In genomic region chr16:67966549-67967182, GRCh38 we compare ENCODE assay signal across 1 cellular context.
TF ChIP-seq lines count a peak whose summit lies in the region.

No MANE protein-coding gene starts in this region.

TF ChIP-seq in HepG2, 621 proteins besides CTCF, POLR2A, EP300 and RAD21 (continued from another document and continues in another):
- no peak for TF ChIP-seq ATF2 (CRISPR knock-in tag; IDR thresholded peaks at IDR 0.05)
- TF ChIP-seq ZNF260 (CRISPR knock-in tag; IDR thresholded peaks at IDR 0.05; ENCODE audit: borderline replicate concordance, low read depth): no peak
- no peak for TF ChIP-seq NR0B2 (CRISPR knock-in tag; IDR thresholded peaks at IDR 0.05)
- no peak for TF ChIP-seq AGO1 (IDR thresholded peaks at IDR 0.05; ENCODE audit: low read depth, low read length, poor library complexity, severe bottlenecking)
- no peak for TF ChIP-seq ZNF24 (IDR thresholded peaks at IDR 0.05)
- TF ChIP-seq IKZF5 (CRISPR knock-in tag; IDR thresholded peaks at IDR 0.05): peak; percentile 38; the same call in 1 of the 2 replicates
- no peak for TF ChIP-seq ZNF367 (CRISPR knock-in tag; IDR thresholded peaks at IDR 0.05; ENCODE audit: borderline replicate concordance)
- TF ChIP-seq REST (IDR thresholded peaks at IDR 0.05; ENCODE audit: borderline replicate concordance in 1 of 2, low read depth in 1 of 2, low read length in 2 of 2): no peak
- no peak; the same call in 1 of the 2 replicates for TF ChIP-seq FOXO1 (CRISPR knock-in tag; IDR thresholded peaks at IDR 0.05)
- no peak for TF ChIP-seq SMAD3 (CRISPR knock-in tag; IDR thresholded peaks at IDR 0.05)
- no peak for TF ChIP-seq ZNF598 (CRISPR knock-in tag; IDR thresholded peaks at IDR 0.05; ENCODE audit: borderline replicate concordance)
- TF ChIP-seq JUNB (CRISPR knock-in tag; IDR thresholded peaks at IDR 0.05; ENCODE audit: borderline replicate concordance): no peak
- TF ChIP-seq KAT8 (CRISPR knock-in tag; IDR thresholded peaks at IDR 0.05): no peak
- TF ChIP-seq, protein P1, sequence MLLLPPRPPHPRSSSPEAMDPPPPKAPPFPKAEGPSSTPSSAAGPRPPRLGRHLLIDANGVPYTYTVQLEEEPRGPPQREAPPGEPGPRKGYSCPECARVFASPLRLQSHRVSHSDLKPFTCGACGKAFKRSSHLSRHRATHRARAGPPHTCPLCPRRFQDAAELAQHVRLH (CRISPR knock-in tag; IDR thresholded peaks at IDR 0.05; ENCODE audit: borderline replicate concordance, low read depth): no peak
- TF ChIP-seq ZSCAN9 (CRISPR knock-in tag; IDR thresholded peaks at IDR 0.05; ENCODE audit: borderline replicate concordance): no peak
- TF ChIP-seq DNMT1 (CRISPR knock-in tag; IDR thresholded peaks at IDR 0.05): no peak; the same call in 1 of the 2 replicates
- no peak for TF ChIP-seq ELF4 (CRISPR knock-in tag; IDR thresholded peaks at IDR 0.05; ENCODE audit: borderline replicate concordance)
- TF ChIP-seq CENPT (CRISPR knock-in tag; IDR thresholded peaks at IDR 0.05; ENCODE audit: low read depth): no peak; the same call in 1 of the 2 replicates
- no peak for TF ChIP-seq ZNF138 (CRISPR knock-in tag; IDR thresholded peaks at IDR 0.05; ENCODE audit: low read depth)
- TF ChIP-seq ARNTL (CRISPR knock-in tag; IDR thresholded peaks at IDR 0.05): 0 out of 2 replicates have a peak, but pooled peaks have one; percentile 49
- peak; percentile 44; the same call in 1 of the 2 replicates for TF ChIP-seq NFKB2 (CRISPR knock-in tag; IDR thresholded peaks at IDR 0.05; ENCODE audit: borderline replicate concordance)
- TF ChIP-seq ZFP41 (CRISPR knock-in tag; IDR thresholded peaks at IDR 0.05; ENCODE audit: borderline replicate concordance): no peak
- TF ChIP-seq, protein P2, sequence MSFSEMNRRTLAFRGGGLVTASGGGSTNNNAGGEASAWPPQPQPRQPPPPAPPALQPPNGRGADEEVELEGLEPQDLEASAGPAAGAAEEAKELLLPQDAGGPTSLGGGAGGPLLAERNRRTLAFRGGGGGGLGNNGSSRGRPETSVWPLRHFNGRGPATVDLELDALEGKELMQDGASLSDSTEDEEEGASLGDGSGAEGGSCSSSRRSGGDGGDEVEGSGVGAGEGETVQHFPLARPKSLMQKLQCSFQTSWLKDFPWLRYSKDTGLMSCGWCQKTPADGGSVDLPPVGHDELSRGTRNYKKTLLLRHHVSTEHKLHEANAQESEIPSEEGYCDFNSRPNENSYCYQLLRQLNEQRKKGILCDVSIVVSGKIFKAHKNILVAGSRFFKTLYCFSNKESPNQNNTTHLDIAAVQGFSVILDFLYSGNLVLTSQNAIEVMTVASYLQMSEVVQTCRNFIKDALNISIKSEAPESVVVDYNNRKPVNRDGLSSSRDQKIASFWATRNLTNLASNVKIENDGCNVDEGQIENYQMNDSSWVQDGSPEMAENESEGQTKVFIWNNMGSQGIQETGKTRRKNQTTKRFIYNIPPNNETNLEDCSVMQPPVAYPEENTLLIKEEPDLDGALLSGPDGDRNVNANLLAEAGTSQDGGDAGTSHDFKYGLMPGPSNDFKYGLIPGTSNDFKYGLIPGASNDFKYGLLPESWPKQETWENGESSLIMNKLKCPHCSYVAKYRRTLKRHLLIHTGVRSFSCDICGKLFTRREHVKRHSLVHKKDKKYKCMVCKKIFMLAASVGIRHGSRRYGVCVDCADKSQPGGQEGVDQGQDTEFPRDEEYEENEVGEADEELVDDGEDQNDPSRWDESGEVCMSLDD (CRISPR knock-in tag; IDR thresholded peaks at IDR 0.05; ENCODE audit: borderline replicate concordance): no peak
- no peak for TF ChIP-seq ZKSCAN1 (IDR thresholded peaks at IDR 0.05; ENCODE audit: low read length)
- no peak for TF ChIP-seq MIXL1 (CRISPR knock-in tag; IDR thresholded peaks at IDR 0.05)
- no peak for TF ChIP-seq ZNF282 (IDR thresholded peaks at IDR 0.05; ENCODE audit: partially characterized antibody)
- TF ChIP-seq JARID2 (CRISPR knock-in tag; IDR thresholded peaks at IDR 0.05; ENCODE audit: insufficient replicate concordance): no peak
- TF ChIP-seq ZBTB25 (CRISPR knock-in tag; IDR thresholded peaks at IDR 0.05): no peak
- TF ChIP-seq, protein P3, sequence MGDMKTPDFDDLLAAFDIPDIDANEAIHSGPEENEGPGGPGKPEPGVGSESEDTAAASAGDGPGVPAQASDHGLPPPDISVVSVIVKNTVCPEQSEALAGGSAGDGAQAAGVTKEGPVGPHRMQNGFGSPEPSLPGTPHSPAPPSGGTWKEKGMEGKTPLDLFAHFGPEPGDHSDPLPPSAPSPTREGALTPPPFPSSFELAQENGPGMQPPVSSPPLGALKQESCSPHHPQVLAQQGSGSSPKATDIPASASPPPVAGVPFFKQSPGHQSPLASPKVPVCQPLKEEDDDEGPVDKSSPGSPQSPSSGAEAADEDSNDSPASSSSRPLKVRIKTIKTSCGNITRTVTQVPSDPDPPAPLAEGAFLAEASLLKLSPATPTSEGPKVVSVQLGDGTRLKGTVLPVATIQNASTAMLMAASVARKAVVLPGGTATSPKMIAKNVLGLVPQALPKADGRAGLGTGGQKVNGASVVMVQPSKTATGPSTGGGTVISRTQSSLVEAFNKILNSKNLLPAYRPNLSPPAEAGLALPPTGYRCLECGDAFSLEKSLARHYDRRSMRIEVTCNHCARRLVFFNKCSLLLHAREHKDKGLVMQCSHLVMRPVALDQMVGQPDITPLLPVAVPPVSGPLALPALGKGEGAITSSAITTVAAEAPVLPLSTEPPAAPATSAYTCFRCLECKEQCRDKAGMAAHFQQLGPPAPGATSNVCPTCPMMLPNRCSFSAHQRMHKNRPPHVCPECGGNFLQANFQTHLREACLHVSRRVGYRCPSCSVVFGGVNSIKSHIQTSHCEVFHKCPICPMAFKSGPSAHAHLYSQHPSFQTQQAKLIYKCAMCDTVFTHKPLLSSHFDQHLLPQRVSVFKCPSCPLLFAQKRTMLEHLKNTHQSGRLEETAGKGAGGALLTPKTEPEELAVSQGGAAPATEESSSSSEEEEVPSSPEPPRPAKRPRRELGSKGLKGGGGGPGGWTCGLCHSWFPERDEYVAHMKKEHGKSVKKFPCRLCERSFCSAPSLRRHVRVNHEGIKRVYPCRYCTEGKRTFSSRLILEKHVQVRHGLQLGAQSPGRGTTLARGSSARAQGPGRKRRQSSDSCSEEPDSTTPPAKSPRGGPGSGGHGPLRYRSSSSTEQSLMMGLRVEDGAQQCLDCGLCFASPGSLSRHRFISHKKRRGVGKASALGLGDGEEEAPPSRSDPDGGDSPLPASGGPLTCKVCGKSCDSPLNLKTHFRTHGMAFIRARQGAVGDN (CRISPR knock-in tag; IDR thresholded peaks at IDR 0.05): peak; percentile 91
- 0 out of 2 replicates have a peak, but pooled peaks have one; percentile 24 for TF ChIP-seq ARHGAP35 (CRISPR knock-in tag; IDR thresholded peaks at IDR 0.05; ENCODE audit: borderline replicate concordance)
- 0 out of 2 replicates have a peak, but pooled peaks have one; percentile 48 for TF ChIP-seq DR1 (CRISPR knock-in tag; IDR thresholded peaks at IDR 0.05)
- TF ChIP-seq ZSCAN30 (CRISPR knock-in tag; IDR thresholded peaks at IDR 0.05): no peak
- no peak for TF ChIP-seq MEIS2 (CRISPR knock-in tag; IDR thresholded peaks at IDR 0.05)
- TF ChIP-seq ZNF567 (CRISPR knock-in tag; IDR thresholded peaks at IDR 0.05; ENCODE audit: borderline replicate concordance): no peak
- TF ChIP-seq SMARCE1 (IDR thresholded peaks at IDR 0.05; ENCODE audit: borderline replicate concordance): no peak
- no peak for TF ChIP-seq PRDM10 (CRISPR knock-in tag; IDR thresholded peaks at IDR 0.05; ENCODE audit: low read depth)
- peak; percentile 50; the same call in 1 of the 2 replicates for TF ChIP-seq ZBTB8A (CRISPR knock-in tag; IDR thresholded peaks at IDR 0.05; ENCODE audit: borderline replicate concordance, low read depth)
- TF ChIP-seq KDM4B (CRISPR knock-in tag; IDR thresholded peaks at IDR 0.05): no peak
- no peak for TF ChIP-seq ZNF496 (CRISPR knock-in tag; IDR thresholded peaks at IDR 0.05; ENCODE audit: insufficient replicate concordance)
- no peak for TF ChIP-seq ZNF639 (CRISPR knock-in tag; conservative IDR thresholded peaks at IDR 0.05)
- peak; percentile 82; the same call in 1 of the 2 replicates for TF ChIP-seq KAT7 (CRISPR knock-in tag; IDR thresholded peaks at IDR 0.05; ENCODE audit: borderline replicate concordance)
